11 cellular contexts compared by ENCODE assay signal in the genomic region with DNA sequence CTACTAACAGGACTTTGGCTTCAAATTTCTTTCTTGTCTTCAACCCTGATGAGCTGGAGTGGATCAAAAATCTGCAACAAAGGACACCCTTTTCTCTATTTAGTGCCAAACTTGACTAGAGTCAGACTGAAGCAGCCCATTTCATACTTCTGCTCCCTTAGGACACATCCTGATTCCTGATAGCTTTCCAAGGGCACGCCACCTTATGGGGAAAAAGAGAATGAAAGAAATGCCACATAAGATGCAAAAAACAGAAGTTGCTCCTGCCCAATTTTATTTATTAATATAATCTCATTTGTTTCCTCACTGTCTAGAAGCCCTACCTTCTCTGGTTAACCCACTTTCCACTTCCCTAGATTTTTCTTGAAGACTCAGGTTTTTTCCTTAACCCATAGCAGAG.
DNase-seq lines count a peak whose midpoint lies in the region; ATAC-seq, FAIRE-seq and TF ChIP-seq lines count a peak whose summit lies in the region.
"Had no signal": no experiment of that assay in that cellular context is flagged by ENCODE, and none has a peak within 500 bp of the region (broad histone marks: within the 10 kb centered on the region; RNA-seq: fewer than 3 reads in every experiment).

No MANE protein-coding gene starts in this region.

- no peak overlapping the region for H2AFZ ChIP-seq in HepG2 (ENCODE audit: low read length)

- TF ChIP-seq EP300 in HepG2 (IDR thresholded peaks at IDR 0.05; ENCODE audit: low read depth in 2 of 2, low read length in 2 of 2): no peak
- TF ChIP-seq EP300 in HepG2 (CRISPR knock-in tag; IDR thresholded peaks at IDR 0.05; ENCODE audit: borderline replicate concordance): no peak

- H3K9me3 Mint-ChIP-seq in activated CD4-positive, alpha-beta memory T cell treated with anti-CD3 and anti-CD28 coated beads for 36 hours: no peaks in the 10 kb centered on the region
- H3K9me3 Mint-ChIP-seq in activated naive CD4-positive, alpha-beta T cell treated with anti-CD3 and anti-CD28 coated beads, Interleukin-2, amount 50 U/mL, for 72 hours: no peaks in the 10 kb centered on the region

- POLR2A ChIA-PET in HepG2 (lab: Yijun Ruan, JAX): no interaction called here
- POLR2A ChIA-PET in activated CD4-positive, alpha-beta memory T cell treated with anti-CD3 and anti-CD28 coated beads for 36 hours (lab: Charles Lee): no interaction called here

- H3K4me1 ChIP-seq in BE2C (no peaks in the 10 kb centered on the region), HepG2 (ENCODE audit: insufficient read depth, low read length) (no peaks in the 10 kb centered on the region)

- no peaks in the 10 kb centered on the region for H3K36me3 Mint-ChIP-seq in activated CD4-positive, alpha-beta memory T cell treated with anti-CD3 and anti-CD28 coated beads for 36 hours
- H3K36me3 Mint-ChIP-seq in activated naive CD4-positive, alpha-beta T cell treated with anti-CD3 and anti-CD28 coated beads, Interleukin-2, amount 50 U/mL, for 72 hours: no peaks in the 10 kb centered on the region

- H3K27ac Mint-ChIP-seq in activated CD4-positive, alpha-beta memory T cell treated with anti-CD3 and anti-CD28 coated beads for 36 hours: no peak overlapping the region
- no peak overlapping the region for H3K27ac Mint-ChIP-seq in activated naive CD4-positive, alpha-beta T cell treated with anti-CD3 and anti-CD28 coated beads, Interleukin-2, amount 50 U/mL, for 72 hours

- H3K9me3 ChIP-seq in BE2C (no peaks in the 10 kb centered on the region), HepG2 (ENCODE audit: low read length) (no peaks in the 10 kb centered on the region)

- H3K9ac ChIP-seq in HepG2 (ENCODE audit: insufficient read depth, low read depth, low read length): no peak overlapping the region

- 0% methylated on average over 1 of the region's 1 CpG for WGBS in HepG2 (ENCODE audit: low lambda C conversion rate)

- DNase-seq in BE2C: no peak
- DNase-seq in HT-29 (ENCODE audit: low spot score): peak; percentile 39
- no peak for DNase-seq in brain microvascular endothelial cell
- DNase-seq in HepG2 (ENCODE audit: low spot score): peak; percentile 8
- DNase-seq in Right ventricle myocardium inferior (ENCODE audit: missing footprints): no peak
- DNase-seq in activated CD4-positive, alpha-beta memory T cell treated with anti-CD3 and anti-CD28 coated beads for 36 hours: no peak
- DNase-seq in activated naive CD4-positive, alpha-beta T cell treated with anti-CD3 and anti-CD28 coated beads, Interleukin-2, amount 50 U/mL, for 72 hours (ENCODE audit: low spot score in 2 of 2): no peak
- DNase-seq: NCI-H345; stimulated activated CD8-positive, alpha-beta memory T cell treated with anti-CD3 and anti-CD28 coated beads, Interleukin-4, amount 100 ng/mL, for 48 hours had no signal

- in situ Hi-C loops in brain microvascular endothelial cell (cut with HindIII; ENCODE audit: low pct_ligation_motif_present, low sequenced_read_pairs) (no loop called here), HepG2 (cut with HindIII; ENCODE audit: extremely low pct_ligation_motif_present, low pct_unique_long_range_greater_than_20kb) (no loop called here)

- no peak for TF ChIP-seq POLR2A in HepG2 (IDR thresholded peaks at IDR 0.05; ENCODE audit: insufficient read depth in 1 of 2, low read depth in 2 of 2, low read length in 2 of 2)

- BruUV-seq in HepG2 (replicated peaks; lab: Mats Ljungman, UMichigan): no TSS peak

- no peak for TF ChIP-seq RAD21 in HepG2 (CRISPR knock-in tag; IDR thresholded peaks at IDR 0.05)

- no peaks in the 10 kb centered on the region for H4K20me1 ChIP-seq in HepG2 (ENCODE audit: insufficient read depth, low read length)

- H3K4me3 Mint-ChIP-seq in activated CD4-positive, alpha-beta memory T cell treated with anti-CD3 and anti-CD28 coated beads for 36 hours: no peak overlapping the region

- peak; percentile 51; the same call in 1 of the 3 replicates for ATAC-seq in HepG2
- ATAC-seq in Right ventricle myocardium inferior: no peak
- no peak for ATAC-seq in GM21717 (IDR thresholded peaks at IDR 0.05; ENCODE audit: unreplicated experiment)
- ATAC-seq in activated naive CD4-positive, alpha-beta T cell treated with anti-CD3 and anti-CD28 coated beads, Interleukin-2, amount 50 U/mL, for 72 hours: no peak

- H3K4me3 ChIP-seq in BE2C (ENCODE audit: low read depth, low read length) (no peak overlapping the region), brain microvascular endothelial cell (ENCODE audit: low read depth, low read length) (no peak overlapping the region), HepG2 (replicated peaks in 1 of 3; ENCODE audit: insufficient read depth in 1 of 3, low read depth in 2 of 3, low read length in 3 of 3) (no peak overlapping the region)
- H3K4me3 ChIP-seq: skin epidermis had no signal

- peaks cover 3% of the 10 kb centered on the region; the same call in 1 of the 2 replicates for H3K27me3 ChIP-seq in BE2C
- no peaks in the 10 kb centered on the region for H3K27me3 ChIP-seq in brain microvascular endothelial cell (replicated peaks)
- no peaks in the 10 kb centered on the region for H3K27me3 ChIP-seq in HepG2 (ENCODE audit: control insufficient read depth in 1 of 2, insufficient read depth in 2 of 2, low read length in 2 of 2)

- H3K4me2 ChIP-seq in HepG2 (ENCODE audit: low read depth, low read length): no peak overlapping the region

- H3K27ac ChIP-seq in brain microvascular endothelial cell (no peak overlapping the region), HepG2 (ENCODE audit: extremely low read length, insufficient read depth, low read length) (no peak overlapping the region)
- H3K27ac ChIP-seq: skin epidermis had no signal

- FAIRE-seq in HepG2 (lab: Jason Lieb, UNC): no peak

- H3K79me2 ChIP-seq in HepG2 (ENCODE audit: insufficient read depth, low read length): no peaks in the 10 kb centered on the region

- H3K36me3 ChIP-seq in BE2C (no peaks in the 10 kb centered on the region), brain microvascular endothelial cell (replicated peaks) (no peaks in the 10 kb centered on the region), HepG2 (replicated peaks in 1 of 2; ENCODE audit: control insufficient read depth in 1 of 2, insufficient read depth in 2 of 2, low read length in 2 of 2) (no peaks in the 10 kb centered on the region)

- TF ChIP-seq CTCF in BE2C (IDR thresholded peaks at IDR 0.05; ENCODE audit: low read depth, low read length) (peak; percentile 39), brain microvascular endothelial cell (IDR thresholded peaks at IDR 0.05; ENCODE audit: low read depth, low read length, missing control alignments) (peak; percentile 46), HepG2 (CRISPR knock-in tag; IDR thresholded peaks at IDR 0.05) (no peak)

- no peaks in the 10 kb centered on the region for H3K4me1 Mint-ChIP-seq in activated CD4-positive, alpha-beta memory T cell treated with anti-CD3 and anti-CD28 coated beads for 36 hours (ENCODE audit: low read depth)

- CTCF ChIA-PET in HepG2 (lab: Yijun Ruan, JAX; ENCODE audit: low intra/inter-chr PET ratio, low total read pairs): no interaction called here
- CTCF ChIA-PET in activated CD4-positive, alpha-beta memory T cell treated with anti-CD3 and anti-CD28 coated beads for 36 hours (lab: Charles Lee): no interaction called here

- intact Hi-C loops in HepG2 (cut with micrococcal nuclease; ENCODE audit: unreplicated experiment): no loop called here
- intact Hi-C loops in Right ventricle myocardium inferior (cut with DNase I): no loop called here
- intact Hi-C loops in activated CD4-positive, alpha-beta memory T cell treated with anti-CD3 and anti-CD28 coated beads for 36 hours (cut with micrococcal nuclease): no loop called here

- peaks cover 15% of the 10 kb centered on the region for H3K27me3 Mint-ChIP-seq in activated CD4-positive, alpha-beta memory T cell treated with anti-CD3 and anti-CD28 coated beads for 36 hours

TF ChIP-seq in HepG2, 621 proteins besides CTCF, POLR2A, EP300 and RAD21:
- TF ChIP-seq MYNN (CRISPR knock-in tag; IDR thresholded peaks at IDR 0.05; ENCODE audit: low read depth) (no peak), NFYC (CRISPR knock-in tag; IDR thresholded peaks at IDR 0.05) (no peak), ZNF30 (CRISPR knock-in tag; IDR thresholded peaks at IDR 0.05) (no peak)
- TF ChIP-seq, protein P1, sequence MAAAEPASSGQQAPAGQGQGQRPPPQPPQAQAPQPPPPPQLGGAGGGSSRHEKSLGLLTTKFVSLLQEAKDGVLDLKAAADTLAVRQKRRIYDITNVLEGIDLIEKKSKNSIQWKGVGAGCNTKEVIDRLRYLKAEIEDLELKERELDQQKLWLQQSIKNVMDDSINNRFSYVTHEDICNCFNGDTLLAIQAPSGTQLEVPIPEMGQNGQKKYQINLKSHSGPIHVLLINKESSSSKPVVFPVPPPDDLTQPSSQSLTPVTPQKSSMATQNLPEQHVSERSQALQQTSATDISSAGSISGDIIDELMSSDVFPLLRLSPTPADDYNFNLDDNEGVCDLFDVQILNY (CRISPR knock-in tag; conservative IDR thresholded peaks at IDR 0.05): no peak

Comparison
In these comparisons a context has a peak if more than half of its experiments do, and no peak if none do; other contexts are left out.
1. DNase-seq: peak in HT-29 (single experiment) and HepG2 (single experiment); none in BE2C (single experiment), brain microvascular endothelial cell (single experiment), Right ventricle myocardium inferior (single experiment), activated CD4-positive, alpha-beta memory T cell treated with anti-CD3 and anti-CD28 coated beads for 36 hours (single experiment) and activated naive CD4-positive, alpha-beta T cell treated with anti-CD3 and anti-CD28 coated beads, Interleukin-2, amount 50 U/mL, for 72 hours (0 of 2).